Comparison of ENCODE assay signal across 8 cellular contexts in genomic region chr3:18237251-18238005, GRCh38.
A peak's percentile ranks its signal among the peaks of the same experiment; 100 is the strongest.
DNase-seq lines count a peak whose midpoint lies in the region; ATAC-seq and TF ChIP-seq lines count a peak whose summit lies in the region.

No MANE protein-coding gene starts in this region.

- CTCF ChIA-PET in T-cell (lab: Charles Lee) = no interaction called here

- no peaks in the 10 kb centered on the region for H3K36me3 Mint-ChIP-seq in HFFc6 (ENCODE audit: low read depth)
- H3K36me3 Mint-ChIP-seq in T-cell = no peaks in the 10 kb centered on the region

- H3K9me3 Mint-ChIP-seq in HFFc6 (no peaks in the 10 kb centered on the region), T-cell (no peaks in the 10 kb centered on the region)

- peaks cover 64% of the 10 kb centered on the region for H3K4me1 Mint-ChIP-seq in HFFc6 (ENCODE audit: low read depth)
- no peaks in the 10 kb centered on the region for H3K4me1 Mint-ChIP-seq in T-cell

- DNase-seq in NCI-H1092 treated with DMSO at 0.1 percent for 48 hours (lab: John Stamatoyannopoulos, UW) = peak; percentile 12
- DNase-seq in NCI-H1092 (lab: John Stamatoyannopoulos, UW) = no peak
- DNase-seq in HFFc6 = peak; percentile 67
- peak; percentile 10 for DNase-seq in NCI-H2029 treated with DMSO at 0.1 percent for 48 hours (lab: John Stamatoyannopoulos, UW)
- peak; percentile 38 for DNase-seq in iris pigment epithelial cell (ENCODE audit: low read depth)
- no peak for DNase-seq in T-cell
- no peak for DNase-seq in cerebellar cortex (ENCODE audit: low spot score)

- H3K27me3 Mint-ChIP-seq in HFFc6 (ENCODE audit: insufficient read depth) = no peaks in the 10 kb centered on the region; the same call in 1 of the 2 replicates
- H3K27me3 Mint-ChIP-seq in T-cell = peaks cover 13 to 29% of the 10 kb centered on the region in 2 donors

- ATAC-seq in T-cell (replicated peaks in 1 of 4) (no peak), GM19324 (IDR thresholded peaks at IDR 0.05; ENCODE audit: low FRiP score, unreplicated experiment) (no peak)

- peak overlapping the region; percentile 54 for H3K4me3 Mint-ChIP-seq in HFFc6
- no peak overlapping the region for H3K4me3 Mint-ChIP-seq in T-cell

- H3K27ac Mint-ChIP-seq in HFFc6 = peak overlapping the region; percentile 68
- no peak overlapping the region for H3K27ac Mint-ChIP-seq in T-cell

- no peak for TF ChIP-seq CTCF in HFFc6 (IDR thresholded peaks at IDR 0.05)

- POLR2A ChIA-PET in T-cell (lab: Charles Lee) = no interaction called here

Comparison
In these comparisons a context has a peak if more than half of its experiments do, and no peak if none do; other contexts are left out.
1. DNase-seq: peak in NCI-H1092 treated with DMSO at 0.1 percent for 48 hours (single experiment), HFFc6 (single experiment), NCI-H2029 treated with DMSO at 0.1 percent for 48 hours (single experiment) and iris pigment epithelial cell (single experiment); none in NCI-H1092 (single experiment), T-cell (0 of 34) and cerebellar cortex (single experiment).